ENCODE assay signal across 15 cellular contexts in the genomic region with DNA sequence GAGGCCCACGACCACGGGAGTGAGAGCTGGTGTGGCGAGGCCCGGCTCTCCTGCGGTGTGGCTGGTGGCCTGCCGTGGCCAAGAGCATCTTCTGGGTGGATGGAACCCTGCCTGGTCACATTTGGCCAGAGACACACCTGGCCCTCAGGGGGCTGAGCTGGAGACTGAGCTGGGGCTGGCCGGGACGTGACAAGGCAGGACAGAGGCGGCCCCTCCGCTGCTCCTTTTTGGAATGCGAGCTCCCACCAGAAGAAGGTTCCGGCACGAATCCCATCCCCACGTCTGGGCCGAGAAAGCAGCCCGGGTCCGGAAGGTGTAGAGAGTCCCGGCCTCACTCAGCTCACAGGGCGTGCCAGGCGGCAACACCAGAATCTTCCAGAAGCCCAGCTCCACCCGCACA. TPM values are rescaled to one million over a fixed set of nuclear protein-coding genes. Genes with fewer than 3 reads are reported as not detected.
DNase-seq lines count a peak whose midpoint lies in the region; ATAC-seq, FAIRE-seq and TF ChIP-seq lines count a peak whose summit lies in the region.
"Had no signal": no experiment of that assay in that cellular context is flagged by ENCODE, and none has a peak within 500 bp of the region (broad histone marks: within the 10 kb centered on the region; RNA-seq: fewer than 3 reads in every experiment).

No MANE protein-coding gene starts in this region.

- no peak overlapping the region for H3K23ac ChIP-seq in neuronal stem cell (ENCODE audit: low read depth, low read length, poor library complexity)

- peaks cover 2% of the 10 kb centered on the region for H3K36me3 Mint-ChIP-seq in T-helper 17 cell (ENCODE audit: low read depth)

- H3K9me1 ChIP-seq in endothelial cell of umbilical vein (replicated peaks; ENCODE audit: control insufficient read depth, extremely low read depth, insufficient read depth, low read length), result no peaks in the 10 kb centered on the region

- H4K8ac ChIP-seq in neuronal stem cell (ENCODE audit: low read depth, low read length), result no peak overlapping the region

- H3K27me3 ChIP-seq in endothelial cell of umbilical vein (ENCODE audit: control insufficient read depth in 2 of 2, insufficient read depth in 2 of 2, low read length in 2 of 2) (no peaks in the 10 kb centered on the region), neuronal stem cell (ENCODE audit: control insufficient read depth in 3 of 3, insufficient read depth in 3 of 3, low read depth in 1 of 3, low read length in 3 of 3) (no peaks in the 10 kb centered on the region)

- H3K18ac ChIP-seq in neuronal stem cell (ENCODE audit: low read length), result peak overlapping the region; percentile 84

- H2BK15ac ChIP-seq in neuronal stem cell (ENCODE audit: low read length), result peak overlapping the region; percentile 89

- intact Hi-C loops in endothelial cell of umbilical vein (cut with micrococcal nuclease), result no loop called here

- H3K36me3 ChIP-seq in HEK293 (ENCODE audit: control insufficient read depth in 2 of 2, insufficient read depth in 1 of 2, low read length in 2 of 2), result peaks cover 0 to 19% of the 10 kb centered on the region in 2 experiments; a peak in 1 of 3 replicates
- H3K36me3 ChIP-seq in endothelial cell of umbilical vein (ENCODE audit: control insufficient read depth in 2 of 2, extremely low read depth in 1 of 2, insufficient read depth in 2 of 2, low read length in 2 of 2), result no peaks in the 10 kb centered on the region
- H3K36me3 ChIP-seq in neuronal stem cell (replicated peaks in 1 of 2; ENCODE audit: control insufficient read depth in 2 of 2, insufficient read depth in 2 of 2, low read length in 2 of 2), result peaks cover 3 to 6% of the 10 kb centered on the region in 2 donors

- TF ChIP-seq CTCF in HEK293 (tag by site-specific recombination; IDR thresholded peaks at IDR 0.05) (no peak), endothelial cell of umbilical vein (IDR thresholded peaks at IDR 0.05; ENCODE audit: extremely low read depth in 1 of 2, insufficient read depth in 1 of 2, low read depth in 1 of 2, low read length in 2 of 2) (no peak)

- peak overlapping the region; percentile 2 for H2BK120ac ChIP-seq in neuronal stem cell (ENCODE audit: low read depth, low read length)

- no peak overlapping the region for H2BK5ac ChIP-seq in neuronal stem cell (ENCODE audit: low read length)

- DNase-seq in T-helper 17 cell (no peak), endothelial cell of umbilical vein (ENCODE audit: low read depth, low spot score) (no peak), neuronal stem cell (ENCODE audit: low spot score) (no peak), NCI-H774 (lab: John Stamatoyannopoulos, UW) (no peak), globus pallidus (ENCODE audit: low spot score) (no peak)
- DNase-seq: C1 segment of cervical spinal cord; DND-41; KBM-7; NCI-H1105; NCI-H1694; NCI-H2081 treated with DMSO at 0.1 percent for 48 hours; NK-92 treated with Interleukin-12 subunit alpha and Interleukin-12 subunit beta, amount 100 ng/mL, for 24 hours had no signal

- POLR2A ChIA-PET in HEK293 (lab: Yijun Ruan, JAX), result interaction anchor here (0.5 kb wide), 1 partner anchor 766 kb away, joined by 3 read pairs; no protein-coding TSS in a partner anchor
- POLR2A ChIA-PET in endothelial cell of umbilical vein (lab: Charles Lee), result no interaction called here

- no CpG with 5 or more reads among the region's 21 CpGs for WGBS in neuronal stem cell (ENCODE audit: extremely low coverage in 2 of 2, insufficient read length in 2 of 2, insufficient replicate concordance in 1 of 2), 2 donors

- no peak overlapping the region for H3K14ac ChIP-seq in neuronal stem cell (ENCODE audit: low read length)

- H2AK5ac ChIP-seq in neuronal stem cell (ENCODE audit: low read depth, low read length), result peak overlapping the region; percentile 59

- H3K9me3 ChIP-seq in HEK293 (ENCODE audit: control insufficient read depth, insufficient read depth, low read depth, low read length), result no peaks in the 10 kb centered on the region
- no peaks in the 10 kb centered on the region for H3K9me3 ChIP-seq in T-helper 17 cell (ENCODE audit: control insufficient read depth, low read length, poor library complexity, severe bottlenecking)
- no peaks in the 10 kb centered on the region for H3K9me3 ChIP-seq in endothelial cell of umbilical vein (replicated peaks; ENCODE audit: control insufficient read depth, insufficient read depth, low read length)
- no peaks in the 10 kb centered on the region for H3K9me3 ChIP-seq in neuronal stem cell (replicated peaks in 1 of 2; ENCODE audit: control insufficient read depth in 2 of 2, insufficient read depth in 1 of 2, low read depth in 1 of 2, low read length in 2 of 2)

- ATAC-seq in T-helper 17 cell, result no peak
- no peak for ATAC-seq in HG03175 (IDR thresholded peaks at IDR 0.05; ENCODE audit: unreplicated experiment)

- no peaks in the 10 kb centered on the region for H3K79me2 ChIP-seq in endothelial cell of umbilical vein (ENCODE audit: control insufficient read depth, insufficient read depth, low read length)

- BruUV-seq in endothelial cell of umbilical vein (replicated peaks; lab: Mats Ljungman, UMichigan), result TSS peak; percentile 10

- dilution Hi-C loops in endothelial cell of umbilical vein (cut with MboI; ENCODE audit: extremely low pct_ligation_motif_present, low sequenced_read_pairs), result no loop called here

- H3K27ac Mint-ChIP-seq in T-helper 17 cell, result peak overlapping the region; percentile 41

- no peak overlapping the region for H3K4me3 Mint-ChIP-seq in T-helper 17 cell

- no peak for TF ChIP-seq POLR2A in endothelial cell of umbilical vein (IDR thresholded peaks at IDR 0.05; ENCODE audit: low read depth, low read length)

- peaks cover 7% of the 10 kb centered on the region for H3K4me1 Mint-ChIP-seq in T-helper 17 cell

- no peak for FAIRE-seq in endothelial cell of umbilical vein (lab: Jason Lieb, UNC)
- FAIRE-seq: RCC 7860 had no signal

- H3K27ac ChIP-seq in HEK293 (ENCODE audit: extremely low read depth, low read depth, low read length) (no peak overlapping the region), endothelial cell of umbilical vein (ENCODE audit: insufficient read depth, low read depth, low read length) (no peak overlapping the region), neuronal stem cell (replicated peaks; ENCODE audit: low read length) (no peak overlapping the region)

- H3K4me1 ChIP-seq in HEK293 (ENCODE audit: control insufficient read depth, insufficient read depth, low read length), result no peaks in the 10 kb centered on the region; the same call in 1 of the 2 replicates
- H3K4me1 ChIP-seq in endothelial cell of umbilical vein (ENCODE audit: control insufficient read depth, extremely low read depth, insufficient read depth, low read length), result no peaks in the 10 kb centered on the region
- H3K4me1 ChIP-seq in neuronal stem cell (ENCODE audit: control insufficient read depth in 2 of 2, insufficient read depth in 1 of 2, low read depth in 1 of 2, low read length in 2 of 2), result peaks cover 13 to 26% of the 10 kb centered on the region in 2 donors

- CTCF ChIA-PET in HEK293 (lab: Yijun Ruan, JAX) (interaction anchor here (0.6 to 0.7 kb wide), 2 partner anchors 38 to 540 kb away, joined by 3 to 4 read pairs; no protein-coding TSS in a partner anchor), endothelial cell of umbilical vein (lab: Charles Lee) (interaction anchor here (0.7 to 1.2 kb wide), 3 partner anchors 8 to 38 kb away, joined by 3 read pairs; no protein-coding TSS in a partner anchor)

- no peak overlapping the region for H3K4me2 ChIP-seq in endothelial cell of umbilical vein (ENCODE audit: insufficient read depth, low read length)
- no peak overlapping the region for H3K4me2 ChIP-seq in neuronal stem cell (ENCODE audit: insufficient read depth, low read length, poor library complexity, severe bottlenecking)

- H3K4me3 ChIP-seq in HEK293 (ENCODE audit: low read depth, low read length) (no peak overlapping the region), endothelial cell of umbilical vein (replicated peaks in 1 of 3; ENCODE audit: insufficient read depth in 1 of 3, low read depth in 1 of 3, low read length in 3 of 3) (no peak overlapping the region), neuronal stem cell (ENCODE audit: low read length in 2 of 2) (no peak overlapping the region)

- no peak overlapping the region for H4K91ac ChIP-seq in neuronal stem cell (ENCODE audit: low read depth, low read length, poor library complexity)

- H3K79me1 ChIP-seq in neuronal stem cell (ENCODE audit: low read depth, low read length), result peaks cover 1% of the 10 kb centered on the region

- no peaks in the 10 kb centered on the region for H3K27me3 Mint-ChIP-seq in T-helper 17 cell

- peak overlapping the region; percentile 35 for H2BK12ac ChIP-seq in neuronal stem cell (ENCODE audit: low read length)

- H3K9ac ChIP-seq in endothelial cell of umbilical vein (replicated peaks; ENCODE audit: extremely low read depth, insufficient read depth, low read length) (no peak overlapping the region), neuronal stem cell (ENCODE audit: low read depth, low read length, poor library complexity) (no peak overlapping the region)

- no peak overlapping the region for H3K4ac ChIP-seq in neuronal stem cell (ENCODE audit: low read length)

- H4K20me1 ChIP-seq in endothelial cell of umbilical vein (replicated peaks; ENCODE audit: control insufficient read depth, extremely low read depth, insufficient read depth, low read length), result no peaks in the 10 kb centered on the region

- no peak overlapping the region for H2AFZ ChIP-seq in endothelial cell of umbilical vein (ENCODE audit: low read depth, low read length)
- no peak overlapping the region for H2AFZ ChIP-seq in neuronal stem cell (ENCODE audit: low read length)

TF ChIP-seq in HEK293, 187 proteins besides CTCF, POLR2A, EP300 and RAD21:
- no peak for TF ChIP-seq ZNF341 (tag by site-specific recombination; IDR thresholded peaks at IDR 0.05; ENCODE audit: low read depth)
- TF ChIP-seq KLF1 (tag by site-specific recombination; IDR thresholded peaks at IDR 0.05), result peak; percentile 6; the same call in 1 of the 2 replicates

TF ChIP-seq in endothelial cell of umbilical vein, 7 proteins besides CTCF, POLR2A, EP300 and RAD21 (continues in another document):
- TF ChIP-seq MYC (IDR thresholded peaks at IDR 0.05; ENCODE audit: low read depth, low read length) (no peak), JUN (IDR thresholded peaks at IDR 0.05; ENCODE audit: borderline replicate concordance, insufficient read depth, insufficient read length, low read depth) (no peak), EZH2 (IDR thresholded peaks at IDR 0.05; ENCODE audit: borderline replicate concordance, low read depth, low read length, severe bottlenecking) (no peak)

RNA-seq across cellular contexts. Expression of a gene that starts 26.0 kb away (rescaled TPM):
- 10 to 100 TPM; 21.0 to 25.6 TPM for total RNA-seq in T-helper 17 cell
- 42.5 and 42.6 TPM in 2 replicates for total RNA-seq in endothelial cell of umbilical vein
- polyA plus RNA-seq in endothelial cell of umbilical vein, result 48.5 and 59.9 TPM in 2 replicates
- polyA plus RNA-seq in endothelial cell of umbilical vein (2011; cell fraction: cytosol; rRNA removed), result 37.2 and 48.7 TPM in 2 replicates
- polyA plus RNA-seq in endothelial cell of umbilical vein (2011; cell fraction: nucleus; rRNA removed), result 23.2 and 28.2 TPM in 2 replicates
- 22.5 and 29.6 TPM in 2 replicates for polyA plus RNA-seq in endothelial cell of umbilical vein (2012)
- polyA minus RNA-seq in endothelial cell of umbilical vein, result 16.2 and 19.0 TPM in 2 replicates
- 9.1 TPM for polyA minus RNA-seq in endothelial cell of umbilical vein (2011; cell fraction: cytosol; rRNA and poly(A)+ RNA removed)
- polyA minus RNA-seq in endothelial cell of umbilical vein (2011; cell fraction: nucleus; rRNA and poly(A)+ RNA removed), result 10.2 and 18.3 TPM in 2 replicates
- 14.3 TPM for polyA plus RNA-seq in neuronal stem cell (2013, experiment 1 of 2)
- 13.1 TPM for polyA plus RNA-seq in neuronal stem cell (2013, experiment 2 of 2)
